Comparison of ENCODE assay signal across 1 cellular context in the genomic region with DNA sequence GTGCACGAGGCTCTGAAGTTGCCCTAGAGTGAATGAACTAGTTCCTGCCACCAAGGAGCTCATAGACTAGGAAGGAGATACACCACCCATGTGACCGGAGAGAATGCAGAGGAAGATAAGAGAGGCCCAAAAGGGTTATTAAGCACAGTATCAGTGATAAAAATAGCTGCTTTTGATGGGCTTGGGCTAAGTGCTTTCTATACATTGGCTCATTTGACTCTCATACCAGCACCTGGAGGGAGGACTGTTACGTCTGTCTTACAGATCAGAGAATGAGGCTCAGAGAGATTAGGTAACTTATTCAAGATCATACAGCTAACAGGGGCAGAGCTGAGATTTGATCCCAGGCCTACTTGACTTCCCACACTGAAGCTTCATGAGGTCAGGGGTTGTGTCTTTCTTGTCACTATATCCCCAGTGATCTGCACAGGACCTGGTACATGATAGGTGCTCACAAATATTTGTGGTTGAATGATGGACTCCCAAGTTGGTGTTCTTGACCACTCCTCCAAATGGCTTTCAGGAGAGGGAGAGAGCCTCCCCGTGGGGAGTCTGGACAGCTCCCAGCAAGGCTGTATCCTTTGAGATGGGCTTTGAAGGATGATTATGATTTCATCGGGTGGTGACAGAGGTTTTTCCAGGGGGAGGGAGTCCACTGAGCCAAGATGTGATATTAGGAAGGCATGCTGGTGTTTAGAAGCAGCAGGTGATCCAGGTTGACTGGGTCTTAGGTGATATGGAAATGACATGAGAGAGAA.
TF ChIP-seq lines count a peak whose summit lies in the region.

No MANE protein-coding gene starts in this region.

TF ChIP-seq in GM12878, 131 proteins besides CTCF, POLR2A, EP300 and RAD21:
- TF ChIP-seq MEF2A (IDR thresholded peaks at IDR 0.05; ENCODE audit: insufficient read depth, low read depth, low read length) (0 out of 2 replicates have a peak, but pooled peaks have one; percentile 30), NFXL1 (IDR thresholded peaks at IDR 0.05; ENCODE audit: borderline replicate concordance) (no peak)
